In the genomic region with DNA sequence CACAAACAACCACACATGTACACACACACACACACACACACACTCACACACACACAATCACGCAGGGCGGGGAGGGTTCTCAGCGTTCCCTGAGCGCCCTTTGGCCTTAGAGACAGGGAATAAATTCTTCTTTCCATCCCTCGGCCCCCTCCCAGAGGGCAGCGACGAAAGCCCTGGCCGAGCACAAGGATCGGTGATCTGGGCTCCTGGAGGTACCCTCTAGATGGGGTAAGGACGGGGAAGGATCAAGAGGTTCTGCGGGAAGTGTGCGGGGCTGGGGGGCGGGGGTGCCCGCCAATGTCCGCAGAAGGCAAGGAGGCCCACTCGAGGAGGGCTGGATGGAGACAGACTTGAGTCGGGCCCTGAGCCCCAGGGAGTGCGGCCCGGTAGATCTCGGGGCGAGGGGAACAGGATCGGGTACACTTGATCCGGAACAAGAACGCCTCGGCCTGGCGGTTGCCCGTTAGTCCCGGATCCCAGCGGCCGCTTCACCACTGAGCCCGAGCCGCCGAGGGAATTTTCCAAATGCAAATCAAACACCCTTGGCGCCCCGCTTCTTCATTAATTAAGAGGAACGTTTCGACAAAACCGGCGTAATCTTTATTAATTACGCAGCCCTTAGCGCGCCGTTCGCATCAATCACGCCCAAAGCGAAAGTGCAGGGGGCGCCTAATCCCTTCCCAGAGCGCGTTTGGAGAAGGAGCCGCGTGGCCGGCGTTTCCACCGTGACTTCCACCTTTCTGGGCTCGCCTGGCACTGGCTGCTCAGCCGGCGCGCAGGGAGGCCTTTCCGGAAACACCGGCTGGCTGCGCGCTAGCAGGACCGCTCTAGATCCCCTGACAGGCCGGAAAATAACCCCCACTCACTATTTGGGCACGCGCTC, we compare ENCODE assay signal across 8 cellular contexts. TPM values are rescaled to one million over a fixed set of nuclear protein-coding genes. Genes with fewer than 3 reads are reported as not detected.
DNase-seq lines count a peak whose midpoint lies in the region; ATAC-seq, FAIRE-seq and TF ChIP-seq lines count a peak whose summit lies in the region.

No MANE protein-coding gene starts in this region.

- H3K9me3 Mint-ChIP-seq in astrocyte (ENCODE audit: unreplicated experiment), result peaks cover 39% of the 10 kb centered on the region

- H3K9ac ChIP-seq in astrocyte (ENCODE audit: low read length), result no peak overlapping the region

- no peaks in the 10 kb centered on the region for H4K20me1 ChIP-seq in astrocyte (ENCODE audit: insufficient read depth, low read length)

- TF ChIP-seq CTCF in GM12864 (IDR thresholded peaks at IDR 0.05; ENCODE audit: low read depth, low read length, missing control alignments) (no peak), astrocyte (IDR thresholded peaks at IDR 0.05; ENCODE audit: insufficient read depth, low read depth, low read length) (no peak), thoracic aorta (IDR thresholded peaks at IDR 0.05) (no peak)

- H3K4me1 ChIP-seq in astrocyte (ENCODE audit: insufficient read depth, low read length) (peaks cover 13% of the 10 kb centered on the region), thoracic aorta (ENCODE audit: control insufficient read depth in 1 of 2, low read depth in 2 of 2) (peaks cover 15 to 44% of the 10 kb centered on the region in 2 donors)

- H3K27me3 Mint-ChIP-seq in astrocyte (ENCODE audit: low read depth, unreplicated experiment), result peaks cover 98% of the 10 kb centered on the region

- no peak overlapping the region for H3K27ac Mint-ChIP-seq in astrocyte (ENCODE audit: unreplicated experiment)

- no peaks in the 10 kb centered on the region for H3K79me2 ChIP-seq in astrocyte (ENCODE audit: insufficient read depth, low read length)

- peak overlapping the region; percentile 42 for H3K4me3 Mint-ChIP-seq in astrocyte (ENCODE audit: unreplicated experiment)

- H3K9me3 ChIP-seq in astrocyte (ENCODE audit: insufficient read depth, low read depth, low read length) (peaks cover 8% of the 10 kb centered on the region), thoracic aorta (no peaks in the 10 kb centered on the region)

- H3K4me2 ChIP-seq in astrocyte (ENCODE audit: low read length), result peak overlapping the region; percentile 83

- ATAC-seq in HG03460 (IDR thresholded peaks at IDR 0.05; ENCODE audit: unreplicated experiment) (peak; percentile 36), left lobe of liver (peak; percentile 59), thoracic aorta (ENCODE audit: insufficient number of reproducible peaks, low FRiP score, low read depth) (no peak)

- intact Hi-C loops in head of caudate nucleus (cut with DNase I), result no loop called here

- H3K27me3 ChIP-seq in astrocyte (ENCODE audit: insufficient read depth, low read length) (peaks cover 97% of the 10 kb centered on the region), thoracic aorta (replicated peaks; ENCODE audit: insufficient read depth) (peaks cover 28% of the 10 kb centered on the region)

- H3K36me3 Mint-ChIP-seq in astrocyte (ENCODE audit: low read depth, unreplicated experiment), result peaks cover 6% of the 10 kb centered on the region

- FAIRE-seq in astrocyte (lab: Jason Lieb, UNC), result no peak

- peak overlapping the region; percentile 56 for H3K4me3 ChIP-seq in GM12864 (ENCODE audit: low read depth, low read length)
- H3K4me3 ChIP-seq in astrocyte (ENCODE audit: insufficient read depth, low read depth, low read length), result peak overlapping the region; percentile 51
- peak overlapping the region; percentile 72 for H3K4me3 ChIP-seq in thoracic aorta

- no peak overlapping the region for H3K27ac ChIP-seq in astrocyte (ENCODE audit: low read depth, low read length)
- no peak overlapping the region for H3K27ac ChIP-seq in thoracic aorta

- peaks cover 1% of the 10 kb centered on the region for H3K4me1 Mint-ChIP-seq in astrocyte (ENCODE audit: low read depth, unreplicated experiment)

- H2AFZ ChIP-seq in astrocyte (ENCODE audit: low read depth, low read length), result peak overlapping the region; percentile 61

- H3K36me3 ChIP-seq in astrocyte (ENCODE audit: insufficient read depth, low read length), result no peaks in the 10 kb centered on the region
- no peaks in the 10 kb centered on the region for H3K36me3 ChIP-seq in thoracic aorta

- DNase-seq in GM12864 (ENCODE audit: low read depth) (no peak), astrocyte (ENCODE audit: low read depth) (no peak), left lobe of liver (ENCODE audit: low spot score) (no peak), thoracic aorta (ENCODE audit: low spot score) (no peak), head of caudate nucleus (no peak), NCI-H510A treated with DMSO at 0.1 percent for 48 hours (lab: John Stamatoyannopoulos, UW) (no peak), iPS-NIHi7 (ENCODE audit: extremely low spot score) (no peak)

RNA-seq across cellular contexts. Expression of a gene that starts 7.0 kb away (rescaled TPM):
- total RNA-seq in astrocyte, result not detected in 2 replicates
- not detected for total RNA-seq in left lobe of liver
- not detected for total RNA-seq in thoracic aorta
